In genomic region chr3:46672349-46672695, GRCh38 we compare ENCODE assay signal across 1 cellular context.
TF ChIP-seq lines count a peak whose summit lies in the region.

No MANE protein-coding gene starts in this region.

TF ChIP-seq in WTC11, 78 proteins besides CTCF, POLR2A, EP300 and RAD21 (continued from another document):
- TF ChIP-seq, protein P1, sequence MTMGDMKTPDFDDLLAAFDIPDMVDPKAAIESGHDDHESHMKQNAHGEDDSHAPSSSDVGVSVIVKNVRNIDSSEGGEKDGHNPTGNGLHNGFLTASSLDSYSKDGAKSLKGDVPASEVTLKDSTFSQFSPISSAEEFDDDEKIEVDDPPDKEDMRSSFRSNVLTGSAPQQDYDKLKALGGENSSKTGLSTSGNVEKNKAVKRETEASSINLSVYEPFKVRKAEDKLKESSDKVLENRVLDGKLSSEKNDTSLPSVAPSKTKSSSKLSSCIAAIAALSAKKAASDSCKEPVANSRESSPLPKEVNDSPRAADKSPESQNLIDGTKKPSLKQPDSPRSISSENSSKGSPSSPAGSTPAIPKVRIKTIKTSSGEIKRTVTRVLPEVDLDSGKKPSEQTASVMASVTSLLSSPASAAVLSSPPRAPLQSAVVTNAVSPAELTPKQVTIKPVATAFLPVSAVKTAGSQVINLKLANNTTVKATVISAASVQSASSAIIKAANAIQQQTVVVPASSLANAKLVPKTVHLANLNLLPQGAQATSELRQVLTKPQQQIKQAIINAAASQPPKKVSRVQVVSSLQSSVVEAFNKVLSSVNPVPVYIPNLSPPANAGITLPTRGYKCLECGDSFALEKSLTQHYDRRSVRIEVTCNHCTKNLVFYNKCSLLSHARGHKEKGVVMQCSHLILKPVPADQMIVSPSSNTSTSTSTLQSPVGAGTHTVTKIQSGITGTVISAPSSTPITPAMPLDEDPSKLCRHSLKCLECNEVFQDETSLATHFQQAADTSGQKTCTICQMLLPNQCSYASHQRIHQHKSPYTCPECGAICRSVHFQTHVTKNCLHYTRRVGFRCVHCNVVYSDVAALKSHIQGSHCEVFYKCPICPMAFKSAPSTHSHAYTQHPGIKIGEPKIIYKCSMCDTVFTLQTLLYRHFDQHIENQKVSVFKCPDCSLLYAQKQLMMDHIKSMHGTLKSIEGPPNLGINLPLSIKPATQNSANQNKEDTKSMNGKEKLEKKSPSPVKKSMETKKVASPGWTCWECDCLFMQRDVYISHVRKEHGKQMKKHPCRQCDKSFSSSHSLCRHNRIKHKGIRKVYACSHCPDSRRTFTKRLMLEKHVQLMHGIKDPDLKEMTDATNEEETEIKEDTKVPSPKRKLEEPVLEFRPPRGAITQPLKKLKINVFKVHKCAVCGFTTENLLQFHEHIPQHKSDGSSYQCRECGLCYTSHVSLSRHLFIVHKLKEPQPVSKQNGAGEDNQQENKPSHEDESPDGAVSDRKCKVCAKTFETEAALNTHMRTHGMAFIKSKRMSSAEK (CRISPR knock-in tag; IDR thresholded peaks at IDR 0.05; ENCODE audit: borderline replicate concordance) = no peak
- TF ChIP-seq E2F4 (CRISPR knock-in tag; IDR thresholded peaks at IDR 0.05; ENCODE audit: borderline replicate concordance, low read depth) (no peak), TEAD4 (CRISPR knock-in tag; IDR thresholded peaks at IDR 0.05) (no peak), RELA (CRISPR knock-in tag; IDR thresholded peaks at IDR 0.05; ENCODE audit: borderline replicate concordance) (no peak), GTF2I (CRISPR knock-in tag; conservative IDR thresholded peaks at IDR 0.05) (no peak), FOXP1 (CRISPR knock-in tag; IDR thresholded peaks at IDR 0.05; ENCODE audit: borderline replicate concordance) (no peak), ZNF423 (CRISPR knock-in tag; IDR thresholded peaks at IDR 0.05) (no peak), KAT7 (CRISPR knock-in tag; IDR thresholded peaks at IDR 0.05; ENCODE audit: borderline replicate concordance) (no peak), ARID4B (CRISPR knock-in tag; IDR thresholded peaks at IDR 0.05; ENCODE audit: borderline replicate concordance) (no peak), HMGA2 (CRISPR knock-in tag; IDR thresholded peaks at IDR 0.05) (no peak), ZNF121 (CRISPR knock-in tag; IDR thresholded peaks at IDR 0.05) (no peak), CDX4 (CRISPR knock-in tag; IDR thresholded peaks at IDR 0.05; ENCODE audit: borderline replicate concordance) (no peak)
- TF ChIP-seq, protein P2, sequence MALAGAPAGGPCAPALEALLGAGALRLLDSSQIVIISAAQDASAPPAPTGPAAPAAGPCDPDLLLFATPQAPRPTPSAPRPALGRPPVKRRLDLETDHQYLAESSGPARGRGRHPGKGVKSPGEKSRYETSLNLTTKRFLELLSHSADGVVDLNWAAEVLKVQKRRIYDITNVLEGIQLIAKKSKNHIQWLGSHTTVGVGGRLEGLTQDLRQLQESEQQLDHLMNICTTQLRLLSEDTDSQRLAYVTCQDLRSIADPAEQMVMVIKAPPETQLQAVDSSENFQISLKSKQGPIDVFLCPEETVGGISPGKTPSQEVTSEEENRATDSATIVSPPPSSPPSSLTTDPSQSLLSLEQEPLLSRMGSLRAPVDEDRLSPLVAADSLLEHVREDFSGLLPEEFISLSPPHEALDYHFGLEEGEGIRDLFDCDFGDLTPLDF (CRISPR knock-in tag; IDR thresholded peaks at IDR 0.05) = no peak
- TF ChIP-seq, protein P3, sequence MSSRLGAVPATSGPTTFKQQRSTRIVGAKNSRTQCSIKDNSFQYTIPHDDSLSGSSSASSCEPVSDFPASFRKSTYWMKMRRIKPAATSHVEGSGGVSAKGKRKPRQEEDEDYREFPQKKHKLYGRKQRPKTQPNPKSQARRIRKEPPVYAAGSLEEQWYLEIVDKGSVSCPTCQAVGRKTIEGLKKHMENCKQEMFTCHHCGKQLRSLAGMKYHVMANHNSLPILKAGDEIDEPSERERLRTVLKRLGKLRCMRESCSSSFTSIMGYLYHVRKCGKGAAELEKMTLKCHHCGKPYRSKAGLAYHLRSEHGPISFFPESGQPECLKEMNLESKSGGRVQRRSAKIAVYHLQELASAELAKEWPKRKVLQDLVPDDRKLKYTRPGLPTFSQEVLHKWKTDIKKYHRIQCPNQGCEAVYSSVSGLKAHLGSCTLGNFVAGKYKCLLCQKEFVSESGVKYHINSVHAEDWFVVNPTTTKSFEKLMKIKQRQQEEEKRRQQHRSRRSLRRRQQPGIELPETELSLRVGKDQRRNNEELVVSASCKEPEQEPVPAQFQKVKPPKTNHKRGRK (CRISPR knock-in tag; IDR thresholded peaks at IDR 0.05; ENCODE audit: borderline replicate concordance) = no peak
TF ChIP-seq in WTC11: peak in this region for 0.
